In the genomic region with DNA sequence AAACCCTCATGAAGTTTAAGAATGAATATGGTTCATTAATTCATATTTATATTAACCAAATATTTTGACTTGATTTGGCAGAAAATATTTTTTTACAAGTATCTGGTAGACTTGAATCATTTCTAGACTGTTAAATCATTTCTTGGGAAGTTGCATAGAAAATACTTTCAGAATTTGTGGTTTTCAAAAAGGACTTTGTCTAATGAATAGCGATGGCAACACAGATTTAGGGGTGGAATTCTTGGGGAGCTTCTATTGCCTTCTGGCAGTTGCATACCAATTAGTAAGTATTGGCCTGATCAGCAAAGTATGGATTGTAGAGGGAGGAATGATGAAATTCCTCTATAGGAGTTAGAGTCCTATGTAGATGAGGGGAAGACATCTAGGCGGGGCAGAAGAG, we compare ENCODE assay signal across 32 cellular contexts.
"Had no signal": no experiment of that assay in that cellular context is flagged by ENCODE, and none has a peak within 500 bp of the region (broad histone marks: within the 10 kb centered on the region; RNA-seq: fewer than 3 reads in every experiment).

No MANE protein-coding gene starts in this region.

- H3K4me3 Mint-ChIP-seq: activated CD8-positive, alpha-beta memory T cell treated with anti-CD3 and anti-CD28 coated beads, Interleukin-2, amount 10 ng/mL, durations not matched to agents 7 days and 5 days; activated CD8-positive, alpha-beta T cell treated with anti-CD3 and anti-CD28 coated beads, Interleukin-2, amount 10 ng/mL, durations not matched to agents 7 days and 5 days; mesothelial cell of epicardium; naive thymus-derived CD4-positive, alpha-beta T cell; stimulated activated memory B cell treated with anti-CD40 and anti-IgM and Interleukin-4, amounts not matched to agents 10 μg/mL and 1 μg/mL and 100 μg/mL, for 72 hours had no signal

- H3K4me3 ChIP-seq: adrenal gland, breast epithelium, esophagus squamous epithelium, ovary, skin epidermis, stomach, thyroid gland had no signal

- H3K27me3 Mint-ChIP-seq: activated CD8-positive, alpha-beta memory T cell treated with anti-CD3 and anti-CD28 coated beads, Interleukin-2, amount 10 ng/mL, durations not matched to agents 7 days and 5 days; naive thymus-derived CD4-positive, alpha-beta T cell had no signal

- H3K9me3 ChIP-seq: adrenal gland, breast epithelium, esophagus squamous epithelium, ovary, stomach, thyroid gland had no signal

- H3K27me3 ChIP-seq: adrenal gland, breast epithelium, esophagus squamous epithelium, ovary, stomach, thyroid gland had no signal

- H3K36me3 ChIP-seq: adrenal gland, breast epithelium, esophagus squamous epithelium, ovary, stomach, thyroid gland, WERI-Rb-1 had no signal

- H3K4me1 ChIP-seq: adrenal gland, breast epithelium, esophagus squamous epithelium, stomach, thyroid gland had no signal

- DNase-seq: activated CD4-positive, alpha-beta T cell treated with anti-CD3 and anti-CD28 coated beads, Interleukin-2, amount 50 U/mL, for 1 hour; activated CD4-positive, CD25-positive, alpha-beta regulatory T cell treated with anti-CD3 and anti-CD28 coated beads, Interleukin-2, amount 50 U/mL, for 72 hours; activated CD8-positive, alpha-beta memory T cell treated with anti-CD3 and anti-CD28 coated beads, Interleukin-2, amount 10 ng/mL, durations not matched to agents 7 days and 5 days; activated CD8-positive, alpha-beta T cell treated with anti-CD3 and anti-CD28 coated beads, Interleukin-2, amount 10 ng/mL, durations not matched to agents 7 days and 5 days; activated naive CD4-positive, alpha-beta T cell; activated T-cell treated with anti-CD3 and anti-CD28 coated beads, Interleukin-2, amount 50 U/mL, for 48 hours; adrenal gland; aorta; central memory CD4-positive, alpha-beta T cell; dermis blood vessel endothelial cell; effector CD8-positive, alpha-beta T cell; esophagus squamous epithelium; foreskin melanocyte; left cardiac atrium; mammary epithelial cell; naive thymus-derived CD4-positive, alpha-beta T cell; ovary; stimulated activated CD4-positive, alpha-beta T cell treated with anti-CD3 and anti-CD28 coated beads, Interleukin-4, amount 100 ng/mL, for 24 hours; stomach; T-helper 9 cell; thyroid gland; WERI-Rb-1 had no signal

- ATAC-seq: activated CD8-positive, alpha-beta T cell treated with anti-CD3 and anti-CD28 coated beads, Interleukin-2, amount 10 ng/mL, durations not matched to agents 7 days and 5 days; left cardiac atrium; naive thymus-derived CD4-positive, alpha-beta T cell; stimulated activated memory B cell treated with anti-CD40 and anti-IgM and Interleukin-4, amounts not matched to agents 10 μg/mL and 1 μg/mL and 100 μg/mL, for 72 hours had no signal

- H3K27ac Mint-ChIP-seq: activated CD8-positive, alpha-beta memory T cell treated with anti-CD3 and anti-CD28 coated beads, Interleukin-2, amount 10 ng/mL, durations not matched to agents 7 days and 5 days; activated CD8-positive, alpha-beta T cell treated with anti-CD3 and anti-CD28 coated beads, Interleukin-2, amount 10 ng/mL, durations not matched to agents 7 days and 5 days; activated naive CD4-positive, alpha-beta T cell treated with anti-CD3 and anti-CD28 coated beads, Interleukin-2, amount 50 U/mL, for 72 hours; mesothelial cell of epicardium; progenitor cell of endocrine pancreas; stimulated activated memory B cell treated with anti-CD40 and anti-IgM and Interleukin-4, amounts not matched to agents 10 μg/mL and 1 μg/mL and 100 μg/mL, for 72 hours had no signal

- H3K9me3 Mint-ChIP-seq: activated naive CD4-positive, alpha-beta T cell treated with anti-CD3 and anti-CD28 coated beads, Interleukin-2, amount 50 U/mL, for 72 hours; mesothelial cell of epicardium; naive thymus-derived CD4-positive, alpha-beta T cell; stimulated activated memory B cell treated with anti-CD40 and anti-IgM and Interleukin-4, amounts not matched to agents 10 μg/mL and 1 μg/mL and 100 μg/mL, for 72 hours had no signal

- H3K36me3 Mint-ChIP-seq: activated CD8-positive, alpha-beta memory T cell treated with anti-CD3 and anti-CD28 coated beads, Interleukin-2, amount 10 ng/mL, durations not matched to agents 7 days and 5 days; mesothelial cell of epicardium; stimulated activated memory B cell treated with anti-CD40 and anti-IgM and Interleukin-4, amounts not matched to agents 10 μg/mL and 1 μg/mL and 100 μg/mL, for 72 hours had no signal

- FAIRE-seq: endometrium, keratinocyte, TTC549 had no signal

- H3K27ac ChIP-seq: adrenal gland, breast epithelium, epithelial cell of prostate, esophagus squamous epithelium, ovary, skin epidermis, stomach, thyroid gland, WERI-Rb-1 had no signal
